9 cellular contexts compared by ENCODE assay signal in genomic region chr21:36068748-36069398, GRCh38. TPM values are rescaled to one million over a fixed set of nuclear protein-coding genes. Genes with fewer than 3 reads are reported as not detected.
DNase-seq lines count a peak whose midpoint lies in the region; ATAC-seq, FAIRE-seq and TF ChIP-seq lines count a peak whose summit lies in the region.
"Had no signal": no experiment of that assay in that cellular context is flagged by ENCODE, and none has a peak within 500 bp of the region (broad histone marks: within the 10 kb centered on the region; RNA-seq: fewer than 3 reads in every experiment).

No MANE protein-coding gene starts in this region.

- H3K9me3 Mint-ChIP-seq in CD8-positive, alpha-beta T cell: peaks cover 5% of the 10 kb centered on the region
- peaks cover 18% of the 10 kb centered on the region for H3K9me3 Mint-ChIP-seq in endodermal cell

- no peak for FAIRE-seq in small intestine (lab: Jason Lieb, UNC)
- FAIRE-seq: G401.6 had no signal

- H3K27ac ChIP-seq in CD8-positive, alpha-beta T cell (ENCODE audit: low read depth, low read length): no peak overlapping the region
- H3K27ac ChIP-seq in Peyer's patch (peak overlapping the region in 3 of 4 donors; percentile 79 to 95 (median 91)), endodermal cell (ENCODE audit: low read depth, low read length) (no peak overlapping the region), skeletal muscle tissue (ENCODE audit: low read depth, low read length) (peak overlapping the region; percentile 62), small intestine (ENCODE audit: low read depth in 1 of 2, low read length in 1 of 2) (peak overlapping the region in 1 of 2 donors; percentile 55)

- H3K9ac ChIP-seq in endodermal cell (ENCODE audit: extremely low read depth, low read length, poor library complexity, severe bottlenecking) (no peak overlapping the region), skeletal muscle tissue (ENCODE audit: low read depth in 1 of 3, low read length in 3 of 3) (no peak overlapping the region)

- no peak for TF ChIP-seq CTCF in CD8-positive, alpha-beta T cell (IDR thresholded peaks at IDR 0.05)
- no peak for TF ChIP-seq CTCF in Peyer's patch (IDR thresholded peaks at IDR 0.05)
- no peak for TF ChIP-seq CTCF in endodermal cell (conservative IDR thresholded peaks at IDR 0.05)

- H3K4me1 Mint-ChIP-seq in CD8-positive, alpha-beta T cell (ENCODE audit: low read depth): peaks cover 40% of the 10 kb centered on the region
- H3K4me1 Mint-ChIP-seq in endodermal cell: peaks cover 9% of the 10 kb centered on the region

- H3K27me3 Mint-ChIP-seq in CD8-positive, alpha-beta T cell (ENCODE audit: low read depth): no peaks in the 10 kb centered on the region
- H3K27me3 Mint-ChIP-seq in endodermal cell (ENCODE audit: insufficient read depth): peaks cover 11% of the 10 kb centered on the region

- CTCF ChIA-PET in CD8-positive, alpha-beta T cell (lab: Charles Lee): interaction anchor here (0.7 to 1.6 kb wide), 5 partner anchors 8 to 46 kb away, joined by 3 to 8 read pairs (median 3); partner anchors contain the start of gene SETD4

- H3K4me3 ChIP-seq in CD8-positive, alpha-beta T cell (ENCODE audit: low read depth, low read length): no peak overlapping the region
- no peak overlapping the region for H3K4me3 ChIP-seq in Peyer's patch
- H3K4me3 ChIP-seq in endodermal cell (ENCODE audit: low read length): peak overlapping the region; percentile 84
- no peak overlapping the region for H3K4me3 ChIP-seq in skeletal muscle tissue (ENCODE audit: low read length in 3 of 3)
- H3K4me3 ChIP-seq in small intestine (ENCODE audit: low read depth in 1 of 2, low read length in 2 of 2): no peak overlapping the region

- 92 to 100% methylated on average over 2 to 5 of the region's 5 CpGs for WGBS in endodermal cell (ENCODE audit: insufficient coverage in 1 of 2, insufficient read length in 1 of 2), 2 experiments
- WGBS in small intestine, 3 donors: 96 to 99% (median 98%) methylated on average over 5 of the region's 5 CpGs

- H3K9me3 ChIP-seq in CD8-positive, alpha-beta T cell (ENCODE audit: low read length): peaks cover 6% of the 10 kb centered on the region
- H3K9me3 ChIP-seq in Peyer's patch: peaks cover 0 to 3% (median 0%) of the 10 kb centered on the region in 4 donors
- H3K9me3 ChIP-seq in endodermal cell (ENCODE audit: control insufficient read depth, low read length): peaks cover 25% of the 10 kb centered on the region
- peaks cover 0 to 2% (median 0%) of the 10 kb centered on the region in 3 donors for H3K9me3 ChIP-seq in skeletal muscle tissue (ENCODE audit: control insufficient read depth in 3 of 3, low read length in 3 of 3)
- no peaks in the 10 kb centered on the region for H3K9me3 ChIP-seq in small intestine (ENCODE audit: control insufficient read depth, low read depth)

- DNase-seq in CD8-positive, alpha-beta T cell: no peak
- DNase-seq in Peyer's patch (no peak), endodermal cell (no peak), COLO829 (ENCODE audit: low spot score) (no peak), SHP77 treated with DMSO at 0.1 percent for 48 hours (lab: John Stamatoyannopoulos, UW) (no peak), GF-D8 (lab: John Stamatoyannopoulos, UW) (no peak), small intestine (no peak)

- POLR2A ChIA-PET in CD8-positive, alpha-beta T cell (lab: Charles Lee): interaction anchor here (0.7 to 2.8 kb wide), 7 partner anchors 9 to 1135 kb away, joined by 3 to 24 read pairs (median 3); partner anchors contain the start of genes MORC3 and SETD4

- H3K4me3 Mint-ChIP-seq in CD8-positive, alpha-beta T cell: peak overlapping the region; percentile 88
- peak overlapping the region; percentile 71 for H3K4me3 Mint-ChIP-seq in endodermal cell

- no peak overlapping the region for H3K27ac Mint-ChIP-seq in CD8-positive, alpha-beta T cell
- no peak overlapping the region for H3K27ac Mint-ChIP-seq in endodermal cell

- ATAC-seq in CD8-positive, alpha-beta T cell: no peak

- H3K36me3 ChIP-seq in CD8-positive, alpha-beta T cell (ENCODE audit: insufficient read depth, low read length): no peaks in the 10 kb centered on the region
- H3K36me3 ChIP-seq in Peyer's patch: peaks cover 0 to 23% (median 0%) of the 10 kb centered on the region in 3 donors
- no peaks in the 10 kb centered on the region for H3K36me3 ChIP-seq in endodermal cell (ENCODE audit: control insufficient read depth, insufficient read depth, low read length)
- H3K36me3 ChIP-seq in skeletal muscle tissue (ENCODE audit: control insufficient read depth in 3 of 3, insufficient read depth in 3 of 3, low read length in 3 of 3): peaks cover 11 to 18% (median 18%) of the 10 kb centered on the region in 3 donors
- H3K36me3 ChIP-seq in small intestine (ENCODE audit: control insufficient read depth in 2 of 2, insufficient read depth in 2 of 2, low read length in 2 of 2): peaks cover 0 to 8% of the 10 kb centered on the region in 2 donors

- no peaks in the 10 kb centered on the region for H3K27me3 ChIP-seq in CD8-positive, alpha-beta T cell (ENCODE audit: insufficient read depth, low read length)
- H3K27me3 ChIP-seq in Peyer's patch: no peaks in the 10 kb centered on the region
- no peaks in the 10 kb centered on the region for H3K27me3 ChIP-seq in endodermal cell (ENCODE audit: control insufficient read depth, insufficient read depth, low read length, poor library complexity, severe bottlenecking)
- H3K27me3 ChIP-seq in skeletal muscle tissue (ENCODE audit: control insufficient read depth in 3 of 3, insufficient read depth in 3 of 3, low read length in 3 of 3): no peaks in the 10 kb centered on the region
- no peaks in the 10 kb centered on the region for H3K27me3 ChIP-seq in small intestine (ENCODE audit: control insufficient read depth in 2 of 2, insufficient read depth in 2 of 2, low read length in 2 of 2)

- intact Hi-C loops in CD8-positive, alpha-beta T cell (cut with DNase I, micrococcal nuclease): loop anchor here (1.0 to 10.0 kb wide), 5 partner anchors 9 to 1296 kb away; partner anchors contain the start of genes SETD4 (in 2 of the 2), DOP1B (in 1 of the 2), DYRK1A (in 1 of the 2) and PIGP (in 1 of the 2)

- H3K36me3 Mint-ChIP-seq in CD8-positive, alpha-beta T cell: peaks cover 31% of the 10 kb centered on the region
- H3K36me3 Mint-ChIP-seq in endodermal cell (ENCODE audit: low read depth): peaks cover 10% of the 10 kb centered on the region

- no peak for TF ChIP-seq POLR2A in Peyer's patch (IDR thresholded peaks at IDR 0.05)

- peaks cover 28% of the 10 kb centered on the region for H3K4me1 ChIP-seq in CD8-positive, alpha-beta T cell (ENCODE audit: insufficient read depth, low read length)
- H3K4me1 ChIP-seq in Peyer's patch (peaks cover 0 to 30% (median 4%) of the 10 kb centered on the region in 4 donors), endodermal cell (ENCODE audit: control insufficient read depth, insufficient read depth, low read length) (no peaks in the 10 kb centered on the region), skeletal muscle tissue (ENCODE audit: control insufficient read depth in 3 of 3, insufficient read depth in 3 of 3, low read length in 3 of 3) (peaks cover 29 to 35% (median 34%) of the 10 kb centered on the region in 3 donors), small intestine (ENCODE audit: control insufficient read depth in 2 of 2, insufficient read depth in 1 of 2, low read depth in 1 of 2, low read length in 1 of 2) (peaks cover 3 to 6% of the 10 kb centered on the region in 2 donors)

RNA-seq across cellular contexts. Expression of gene CBR1, which starts 1.0 kb away (rescaled TPM):
- 1 to 10 TPM; 4.5 to 5.0 TPM for total RNA-seq in CD8-positive, alpha-beta T cell
- total RNA-seq in Peyer's patch: 1,000 to 10,000 TPM in 1 of 4 donors, 100 to 1,000 TPM in 3; 240 to 1,308 (median 979) TPM
- 10 to 100 TPM in 1 of 2 donors, under 1 TPM in 1; 0.40 to 15.1 TPM for total RNA-seq in endodermal cell
- 35.6 TPM for polyA plus RNA-seq in endodermal cell (2013, experiment 1 of 2)
- polyA plus RNA-seq in endodermal cell (2013, experiment 2 of 2): 31.5 TPM
- 21.4 TPM for total RNA-seq in skeletal muscle tissue
- polyA plus RNA-seq in small intestine: 1,000 to 10,000 TPM in 2 of 3 donors, 100 to 1,000 TPM in 1; 439 to 1,932 (median 1,477) TPM

RNA-seq across cellular contexts. Expression of gene SETD4, which starts 8.5 kb away (rescaled TPM):
- total RNA-seq in CD8-positive, alpha-beta T cell: 10 to 100 TPM; 13.9 to 15.4 TPM
- total RNA-seq in Peyer's patch (10 to 100 TPM; 37.1 to 73.2 (median 56.0) TPM), endodermal cell (10 to 100 TPM; 27.8 to 31.9 TPM), skeletal muscle tissue (14.1 TPM)
- 26.0 TPM for polyA plus RNA-seq in endodermal cell (2013, experiment 1 of 2)
- polyA plus RNA-seq in endodermal cell (2013, experiment 2 of 2): 24.1 TPM
- 10 to 100 TPM in 2 of 3 donors, 1 to 10 TPM in 1; 8.9 to 18.3 (median 11.9) TPM for polyA plus RNA-seq in small intestine

Comparison
In these comparisons a context has a peak if more than half of its experiments do, and no peak if none do; other contexts are left out.
1. H3K27ac ChIP-seq: peak in Peyer's patch (3 of 4) and skeletal muscle tissue (single experiment); none in CD8-positive, alpha-beta T cell (single experiment) and endodermal cell (single experiment).
2. RNA of gene CBR1, which starts 1.0 kb away (total RNA-seq): 240 to 1,308 TPM in Peyer's patch; 21.4 TPM in skeletal muscle tissue (single experiment), 0.40 to 15.1 TPM in endodermal cell and 4.5 to 5.0 TPM in CD8-positive, alpha-beta T cell; every median in the first group is over 10 times any median in the second.